Comparison of ENCODE assay signal across 19 cellular contexts in genomic region chr15:71008250-71008870, GRCh38.
DNase-seq lines count a peak whose midpoint lies in the region; ATAC-seq, FAIRE-seq and TF ChIP-seq lines count a peak whose summit lies in the region.
"Had no signal": no experiment of that assay in that cellular context is flagged by ENCODE, and none has a peak within 500 bp of the region (broad histone marks: within the 10 kb centered on the region; RNA-seq: fewer than 3 reads in every experiment).

No MANE protein-coding gene starts in this region.

- no peak for DNase-seq in Right ventricle myocardium superior
- no peak for DNase-seq in left cardiac atrium
- peak; percentile 76 for DNase-seq in bronchial epithelial cell (ENCODE audit: low read depth)
- no peak for DNase-seq in heart right ventricle
- no peak for DNase-seq in AG08396 (ENCODE audit: low spot score)
- DNase-seq in DMS114 treated with DMSO at 0.1 percent for 48 hours (lab: John Stamatoyannopoulos, UW; ENCODE audit: unreplicated experiment), result no peak
- DNase-seq in retina, result no peak
- DNase-seq: C1 segment of cervical spinal cord; CD4-positive, alpha-beta memory T cell; COR-L47; GM23248; H7; KG1; MM.1S; NCI-H2029; NCI-H446; NCI-H524 treated with DMSO at 0.1 percent for 48 hours; RPMI8226; SK-N-SH had no signal

- H3K9me3 ChIP-seq in heart right ventricle, result no peaks in the 10 kb centered on the region
- H3K9me3 ChIP-seq: SK-N-SH had no signal

- H3K27me3 ChIP-seq in bronchial epithelial cell (ENCODE audit: control insufficient read depth, insufficient read depth, low read length) (no peaks in the 10 kb centered on the region), heart right ventricle (no peaks in the 10 kb centered on the region)

- peaks cover 0 to 10% (median 3%) of the 10 kb centered on the region in 9 donors for H3K4me1 ChIP-seq in heart right ventricle

- WGBS in heart right ventricle, 2 donors, result 36 to 60% methylated on average over 2 of the region's 2 CpGs

- H3K27ac ChIP-seq in heart right ventricle, result peak overlapping the region in 5 of 10 donors; percentile 65 to 80 (median 70)
- H3K27ac ChIP-seq: GM23248 had no signal

- intact Hi-C loops in Right ventricle myocardium superior (cut with DNase I), result no loop called here
- intact Hi-C loops in left cardiac atrium (cut with DNase I), result no loop called here
- intact Hi-C loops in heart right ventricle (cut with DNase I), result loop anchor here in 2 of 10 donors (2.0 to 10.0 kb wide), 2 partner anchors 432 to 436 kb away; no protein-coding TSS in a partner anchor

- no peak overlapping the region for H3K4me3 ChIP-seq in bronchial epithelial cell (ENCODE audit: low read depth, low read length)
- peak overlapping the region in 9 of 10 donors; percentile 8 to 50 (median 42) for H3K4me3 ChIP-seq in heart right ventricle
- H3K4me3 ChIP-seq: GM23248 had no signal

- no peak for TF ChIP-seq CTCF in bronchial epithelial cell (IDR thresholded peaks at IDR 0.05; ENCODE audit: insufficient read depth, low read length, severe bottlenecking)
- TF ChIP-seq CTCF in heart right ventricle (IDR thresholded peaks at IDR 0.05), result no peak

- no peaks in the 10 kb centered on the region for H3K36me3 ChIP-seq in bronchial epithelial cell (ENCODE audit: control insufficient read depth, insufficient read depth, low read length)
- H3K36me3 ChIP-seq in heart right ventricle, result peaks cover 0 to 17% (median 0%) of the 10 kb centered on the region in 9 donors

- no peak for FAIRE-seq in bronchial epithelial cell (lab: Jason Lieb, UNC)

- ATAC-seq in Right ventricle myocardium superior (ENCODE audit: poor library complexity) (peak; percentile 76), left cardiac atrium (no peak), heart right ventricle (peak in 5 of 8 donors; percentile 57 to 81 (median 59))

Comparison
In these comparisons a context has a peak if more than half of its experiments do, and no peak if none do; other contexts are left out.
1. ATAC-seq: peak in Right ventricle myocardium superior (single experiment) and heart right ventricle (5 of 8); none in left cardiac atrium (0 of 2).